Comparison of ENCODE assay signal across 10 cellular contexts in genomic region chr6:139588734-139589418, GRCh38.
DNase-seq lines count a peak whose midpoint lies in the region; ATAC-seq and TF ChIP-seq lines count a peak whose summit lies in the region.
"Had no signal": no experiment of that assay in that cellular context is flagged by ENCODE, and none has a peak within 500 bp of the region (broad histone marks: within the 10 kb centered on the region; RNA-seq: fewer than 3 reads in every experiment).

No MANE protein-coding gene starts in this region.

- no peak for TF ChIP-seq EP300 in upper lobe of left lung (IDR thresholded peaks at IDR 0.05)

- TF ChIP-seq CTCF in left lung (IDR thresholded peaks at IDR 0.05) (no peak), upper lobe of left lung (IDR thresholded peaks at IDR 0.05) (no peak)

- H3K27ac ChIP-seq in left lung (peak overlapping the region in 1 of 2 donors; percentile 30), upper lobe of left lung (peak overlapping the region; percentile 36 to 63 (median 54))

- intact Hi-C loops in left lung (cut with DNase I), result no loop called here

- ATAC-seq in left lung (peak; percentile 58), upper lobe of left lung (ENCODE audit: low FRiP score in 2 of 2) (no peak), GM21515 (IDR thresholded peaks at IDR 0.05; ENCODE audit: unreplicated experiment) (no peak)

- no peak for TF ChIP-seq POLR2A in upper lobe of left lung (IDR thresholded peaks at IDR 0.05)

- peaks cover 10 to 16% of the 10 kb centered on the region in 2 donors for H3K4me1 ChIP-seq in left lung
- H3K4me1 ChIP-seq in upper lobe of left lung, result peaks cover 11 to 34% (median 23%) of the 10 kb centered on the region in 4 donors

- H3K27me3 ChIP-seq in left lung (no peaks in the 10 kb centered on the region), upper lobe of left lung (no peaks in the 10 kb centered on the region)

- peak; percentile 24 for DNase-seq in NCI-H2081 treated with DMSO at 0.1 percent for 48 hours (lab: John Stamatoyannopoulos, UW)
- no peak for DNase-seq in NCI-H2081 (lab: John Stamatoyannopoulos, UW)
- DNase-seq in amniotic epithelial cell (ENCODE audit: low read depth), result peak; percentile 84
- DNase-seq in left lung, result no peak
- no peak for DNase-seq in upper lobe of left lung
- no peak for DNase-seq in activated naive CD4-positive, alpha-beta T cell (lab: John Stamatoyannopoulos, UW)
- no peak for DNase-seq in GM19240 (ENCODE audit: insufficient read length, low spot score)
- DNase-seq: activated CD4-positive, alpha-beta memory T cell treated with anti-CD3 and anti-CD28 coated beads for 36 hours; stimulated activated CD4-positive, alpha-beta T cell treated with anti-CD3 and anti-CD28 coated beads, Interleukin-2, amount 100 ng/mL, for 48 hours had no signal

- no peaks in the 10 kb centered on the region for H3K9me3 ChIP-seq in left lung
- no peaks in the 10 kb centered on the region for H3K9me3 ChIP-seq in upper lobe of left lung

- 21 to 23% methylated on average over 3 of the region's 3 CpGs for WGBS in upper lobe of left lung, 2 donors

- no peak overlapping the region for H3K4me3 ChIP-seq in left lung
- no peak overlapping the region for H3K4me3 ChIP-seq in upper lobe of left lung

- H3K36me3 ChIP-seq in left lung (no peaks in the 10 kb centered on the region), upper lobe of left lung (no peaks in the 10 kb centered on the region)

Comparison
In these comparisons a context has a peak if more than half of its experiments do, and no peak if none do; other contexts are left out.
1. DNase-seq: peak in NCI-H2081 treated with DMSO at 0.1 percent for 48 hours (single experiment) and amniotic epithelial cell (single experiment); none in NCI-H2081 (0 of 2), left lung (0 of 2), upper lobe of left lung (0 of 2), activated naive CD4-positive, alpha-beta T cell (0 of 4) and GM19240 (single experiment).